In the genomic region with DNA sequence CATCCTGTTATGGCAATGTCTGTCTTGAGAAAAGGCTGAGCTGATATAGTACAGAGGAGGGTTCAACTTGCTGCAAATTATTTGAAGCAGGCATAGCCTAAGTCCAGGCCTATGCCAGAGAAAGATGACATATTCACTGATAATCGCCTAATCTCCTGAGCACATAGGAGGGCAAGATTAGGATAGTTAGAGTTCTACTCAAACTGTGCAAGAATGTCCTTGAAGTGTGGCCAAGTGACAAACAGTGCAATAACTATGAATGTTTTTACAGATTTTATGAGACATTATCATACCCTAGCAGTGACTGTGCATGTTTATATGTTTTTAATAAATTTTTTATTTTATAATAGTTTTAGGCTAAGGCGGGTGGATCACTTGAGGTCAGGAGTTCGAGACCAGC, we compare ENCODE assay signal across 17 cellular contexts.
DNase-seq lines count a peak whose midpoint lies in the region; ATAC-seq, FAIRE-seq and TF ChIP-seq lines count a peak whose summit lies in the region.
"Had no signal": no experiment of that assay in that cellular context is flagged by ENCODE, and none has a peak within 500 bp of the region (broad histone marks: within the 10 kb centered on the region; RNA-seq: fewer than 3 reads in every experiment).

No MANE protein-coding gene starts in this region.

- H3K27ac ChIP-seq in pancreas: no peak overlapping the region
- H3K27ac ChIP-seq: SJSA1 had no signal

- no peaks in the 10 kb centered on the region for H3K9me3 ChIP-seq in pancreas
- H3K9me3 ChIP-seq: SJSA1 had no signal

- 49 to 54% methylated on average over 3 of the region's 3 CpGs for WGBS in pancreas, 2 donors

- intact Hi-C loops in pancreas (cut with DNase I): loop anchor here in 1 of 3 donors (5.0 kb wide), 1 partner anchor 169 kb away; no protein-coding TSS in a partner anchor

- no peak for FAIRE-seq in pancreas (lab: Jason Lieb, UNC)
- FAIRE-seq: H1 had no signal

- DNase-seq in AG09309 (ENCODE audit: low read depth) (peak; percentile 11), LoVo (ENCODE audit: low spot score) (peak; percentile 30), fibroblast of gingiva (ENCODE audit: low read depth) (peak; percentile 58), pancreas (no peak), NCI-H526 (lab: John Stamatoyannopoulos, UW) (no peak), dedifferentiated amniotic fluid mesenchymal stem cell (ENCODE audit: extremely low spot score) (no peak), NCI-H2029 (lab: John Stamatoyannopoulos, UW) (no peak)
- DNase-seq in activated T-cell treated with anti-CD3 and anti-CD28 coated beads, Interleukin-2, amount 50 U/mL, for 48 hours: no peak
- DNase-seq: AML-193, COR-L47, DMS153, Kasumi-1, NCI-H187 treated with DMSO at 0.1 percent for 48 hours, NCI-H2171, NCI-H446 had no signal

- H3K36me3 ChIP-seq in pancreas: no peaks in the 10 kb centered on the region
- H3K36me3 ChIP-seq: SJSA1 had no signal

- ATAC-seq in pancreas: peak; percentile 28 to 76 (median 52)

- H3K4me1 ChIP-seq in pancreas: peaks cover 0 to 5% (median 0%) of the 10 kb centered on the region in 3 donors

- no peaks in the 10 kb centered on the region for H3K27me3 ChIP-seq in pancreas
- H3K27me3 ChIP-seq: SJSA1 had no signal

- no peak overlapping the region for H3K4me3 ChIP-seq in AG09309 (ENCODE audit: control insufficient read depth, low read depth, low read length)
- no peak overlapping the region for H3K4me3 ChIP-seq in pancreas
- H3K4me3 ChIP-seq: SJSA1 had no signal

- TF ChIP-seq CTCF in AG09309 (IDR thresholded peaks at IDR 0.05; ENCODE audit: control insufficient read depth, insufficient read depth, low read depth, low read length, missing control alignments) (no peak), pancreas (IDR thresholded peaks at IDR 0.05) (no peak)

Comparison
In these comparisons a context has a peak if more than half of its experiments do, and no peak if none do; other contexts are left out.
1. DNase-seq: peak in AG09309 (single experiment), LoVo (single experiment) and fibroblast of gingiva (single experiment); none in pancreas (0 of 6), activated T-cell treated with anti-CD3 and anti-CD28 coated beads, Interleukin-2, amount 50 U/mL, for 48 hours (0 of 2), NCI-H526 (0 of 2), dedifferentiated amniotic fluid mesenchymal stem cell (single experiment) and NCI-H2029 (single experiment).